1 cellular context compared by ENCODE assay signal in genomic region chr17:15683824-15684478, GRCh38.
TF ChIP-seq lines count a peak whose summit lies in the region.
"Not testable (repeated sequence)": the region's sequence is repeated elsewhere in the genome, so short reads cannot be mapped to it uniquely, and the experiment has no call there.

Gene TRIM16, minus strand, starts transcription at chr17:15684311. Its CDS starts 32,702 bp downstream, at chr17:15651609.

TF ChIP-seq in K562, 482 proteins besides CTCF, POLR2A, EP300 and RAD21 (continued from another document):
- TF ChIP-seq, protein P1, sequence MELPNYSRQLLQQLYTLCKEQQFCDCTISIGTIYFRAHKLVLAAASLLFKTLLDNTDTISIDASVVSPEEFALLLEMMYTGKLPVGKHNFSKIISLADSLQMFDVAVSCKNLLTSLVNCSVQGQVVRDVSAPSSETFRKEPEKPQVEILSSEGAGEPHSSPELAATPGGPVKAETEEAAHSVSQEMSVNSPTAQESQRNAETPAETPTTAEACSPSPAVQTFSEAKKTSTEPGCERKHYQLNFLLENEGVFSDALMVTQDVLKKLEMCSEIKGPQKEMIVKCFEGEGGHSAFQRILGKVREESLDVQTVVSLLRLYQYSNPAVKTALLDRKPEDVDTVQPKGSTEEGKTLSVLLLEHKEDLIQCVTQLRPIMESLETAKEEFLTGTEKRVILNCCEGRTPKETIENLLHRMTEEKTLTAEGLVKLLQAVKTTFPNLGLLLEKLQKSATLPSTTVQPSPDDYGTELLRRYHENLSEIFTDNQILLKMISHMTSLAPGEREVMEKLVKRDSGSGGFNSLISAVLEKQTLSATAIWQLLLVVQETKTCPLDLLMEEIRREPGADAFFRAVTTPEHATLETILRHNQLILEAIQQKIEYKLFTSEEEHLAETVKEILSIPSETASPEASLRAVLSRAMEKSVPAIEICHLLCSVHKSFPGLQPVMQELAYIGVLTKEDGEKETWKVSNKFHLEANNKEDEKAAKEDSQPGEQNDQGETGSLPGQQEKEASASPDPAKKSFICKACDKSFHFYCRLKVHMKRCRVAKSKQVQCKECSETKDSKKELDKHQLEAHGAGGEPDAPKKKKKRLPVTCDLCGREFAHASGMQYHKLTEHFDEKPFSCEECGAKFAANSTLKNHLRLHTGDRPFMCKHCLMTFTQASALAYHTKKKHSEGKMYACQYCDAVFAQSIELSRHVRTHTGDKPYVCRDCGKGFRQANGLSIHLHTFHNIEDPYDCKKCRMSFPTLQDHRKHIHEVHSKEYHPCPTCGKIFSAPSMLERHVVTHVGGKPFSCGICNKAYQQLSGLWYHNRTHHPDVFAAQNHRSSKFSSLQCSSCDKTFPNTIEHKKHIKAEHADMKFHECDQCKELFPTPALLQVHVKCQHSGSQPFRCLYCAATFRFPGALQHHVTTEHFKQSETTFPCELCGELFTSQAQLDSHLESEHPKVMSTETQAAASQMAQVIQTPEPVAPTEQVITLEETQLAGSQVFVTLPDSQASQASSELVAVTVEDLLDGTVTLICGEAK (IDR thresholded peaks at IDR 0.05): peak; percentile 96
- TF ChIP-seq, protein P1 (CRISPR knock-in tag; IDR thresholded peaks at IDR 0.05): not testable (repeated sequence)
- TF ChIP-seq SIX5 (IDR thresholded peaks at IDR 0.05; ENCODE audit: borderline replicate concordance in 1 of 2, insufficient read depth in 1 of 2, low read depth in 1 of 2, low read length in 2 of 2) (peak; percentile 39 to 60; a peak in 2 of 4 replicates), SUPT5H (IDR thresholded peaks at IDR 0.05) (peak; percentile 65), HDAC2 (IDR thresholded peaks at IDR 0.05) (peak; percentile 42; the same call in 1 of the 2 replicates), MBD2 (IDR thresholded peaks at IDR 0.05; ENCODE audit: borderline replicate concordance, low read depth) (peak; percentile 28; the same call in 1 of the 2 replicates), MYC (IDR thresholded peaks at IDR 0.05; ENCODE audit: low read depth, low read length) (peak; percentile 29; the same call in 1 of the 2 replicates), EP400 (IDR thresholded peaks at IDR 0.05) (peak; percentile 66; the same call in 1 of the 2 replicates), ZBTB2 (IDR thresholded peaks at IDR 0.05) (peak; percentile 34; the same call in 1 of the 2 replicates), GABPA (tag; conservative IDR thresholded peaks at IDR 0.05; ENCODE audit: low read depth) (peak; percentile 94), ZBTB11 (CRISPR knock-in tag; IDR thresholded peaks at IDR 0.05) (peak in 1 of 3 experiments; percentile 83; a peak in 2 of 6 replicates), NKRF (IDR thresholded peaks at IDR 0.05; ENCODE audit: borderline replicate concordance) (peak; percentile 28; the same call in 1 of the 2 replicates), SAFB (IDR thresholded peaks at IDR 0.05; ENCODE audit: borderline replicate concordance, low read depth, low read length) (peak; percentile 62; the same call in 1 of the 2 replicates), HCFC1 (IDR thresholded peaks at IDR 0.05; ENCODE audit: low read depth, low read length) (peak; percentile 81), NFIC (IDR thresholded peaks at IDR 0.05) (peak; percentile 21; the same call in 1 of the 2 replicates), MNT (conservative IDR thresholded peaks at IDR 0.05) (peak; percentile 55 to 75; a peak in 3 of 4 replicates), VEZF1 (CRISPR knock-in tag; IDR thresholded peaks at IDR 0.05) (peak; percentile 43), PKNOX1 (IDR thresholded peaks at IDR 0.05) (0 out of 2 replicates have a peak, but pooled peaks have one; percentile 28), POLR2G (IDR thresholded peaks at IDR 0.05; ENCODE audit: low read depth, low read length) (peak; percentile 67), PHF8 (IDR thresholded peaks at IDR 0.05; ENCODE audit: borderline replicate concordance, low read length) (peak; percentile 47; the same call in 1 of the 2 replicates), L3MBTL2 (IDR thresholded peaks at IDR 0.05) (0 out of 2 replicates have a peak, but pooled peaks have one; percentile 19), RBFOX2 (IDR thresholded peaks at IDR 0.05; ENCODE audit: low read depth, low read length) (peak; percentile 68), CTBP1 (IDR thresholded peaks at IDR 0.05; ENCODE audit: borderline replicate concordance) (peak; percentile 13; the same call in 1 of the 2 replicates), AFF1 (IDR thresholded peaks at IDR 0.05; ENCODE audit: low read depth in 1 of 2, partially characterized antibody in 2 of 2) (peak in 1 of 2 experiments; percentile 62), GABPB1 (CRISPR knock-in tag; IDR thresholded peaks at IDR 0.05) (peak; percentile 96)
- not testable (repeated sequence) for TF ChIP-seq MYC (CRISPR knock-in tag; IDR thresholded peaks at IDR 0.05; ENCODE audit: borderline replicate concordance, low read depth)
